13 cellular contexts compared by ENCODE assay signal in genomic region chr1:35186239-35186638, GRCh38. TPM values are rescaled to one million over a fixed set of nuclear protein-coding genes. Genes with fewer than 3 reads are reported as not detected.
DNase-seq lines count a peak whose midpoint lies in the region; ATAC-seq and TF ChIP-seq lines count a peak whose summit lies in the region.
"Had no signal": no experiment of that assay in that cellular context is flagged by ENCODE, and none has a peak within 500 bp of the region (broad histone marks: within the 10 kb centered on the region; RNA-seq: fewer than 3 reads in every experiment).

No MANE protein-coding gene starts in this region.

- peak overlapping the region; percentile 98 for H3K4me3 ChIP-seq in endodermal cell (ENCODE audit: low read length)
- peak overlapping the region in 1 of 4 donors; percentile 14 for H3K4me3 ChIP-seq in stomach
- H3K4me3 ChIP-seq: left ventricle myocardium inferior, tibial nerve had no signal

- H3K9me3 ChIP-seq in endodermal cell (ENCODE audit: control insufficient read depth, low read length): no peaks in the 10 kb centered on the region
- H3K9me3 ChIP-seq in stomach: no peaks in the 10 kb centered on the region
- H3K9me3 ChIP-seq: left ventricle myocardium inferior, tibial nerve had no signal

- H3K27me3 ChIP-seq in endodermal cell (ENCODE audit: control insufficient read depth, insufficient read depth, low read length, poor library complexity, severe bottlenecking): no peaks in the 10 kb centered on the region
- H3K27me3 ChIP-seq in stomach: no peaks in the 10 kb centered on the region
- H3K27me3 ChIP-seq: tibial nerve had no signal

- TF ChIP-seq EP300 in stomach (IDR thresholded peaks at IDR 0.05): no peak

- POLR2A ChIA-PET in T-cell (lab: Charles Lee): interaction anchor here in 1 of 2 donors (0.6 kb wide), 1 partner anchor 101 kb away, joined by 3 read pairs; no protein-coding TSS in a partner anchor
- POLR2A ChIA-PET in RWPE1 (lab: Yijun Ruan, JAX; ENCODE audit: low non-redundant PET): interaction anchor here (0.5 kb wide), 1 partner anchor 30 kb away, joined by 6 read pairs; no protein-coding TSS in a partner anchor

- H3K27ac ChIP-seq in endodermal cell (ENCODE audit: low read depth, low read length): no peak overlapping the region
- H3K27ac ChIP-seq in stomach: no peak overlapping the region
- H3K27ac ChIP-seq in RWPE1: no peak overlapping the region
- H3K27ac ChIP-seq: left ventricle myocardium inferior, tibial nerve had no signal

- peak overlapping the region; percentile 99 for H3K27ac Mint-ChIP-seq in activated T-cell treated with anti-CD3 and anti-CD28 coated beads, Interleukin-2, amount 50 U/mL, for 72 hours
- peak overlapping the region; percentile 65 to 78 for H3K27ac Mint-ChIP-seq in T-cell
- peak overlapping the region; percentile 3 for H3K27ac Mint-ChIP-seq in endodermal cell
- H3K27ac Mint-ChIP-seq in stimulated activated effector memory CD8-positive, alpha-beta T cell treated with anti-CD3 and anti-CD28 coated beads, Interleukin-12 subunit alpha, Interleukin-12 subunit beta, amount 100 ng/mL, for 72 hours: peak overlapping the region; percentile 98

- H3K36me3 ChIP-seq in endodermal cell (ENCODE audit: control insufficient read depth, insufficient read depth, low read length): peaks cover 100% of the 10 kb centered on the region
- peaks cover 94 to 100% (median 99%) of the 10 kb centered on the region in 4 donors for H3K36me3 ChIP-seq in stomach

- no peak for TF ChIP-seq POLR2A in stomach (IDR thresholded peaks at IDR 0.05)

- no peak for ATAC-seq in activated T-cell treated with anti-CD3 and anti-CD28 coated beads, Interleukin-2, amount 50 U/mL, for 72 hours (replicated peaks in 1 of 2)
- no peak for ATAC-seq in T-cell (replicated peaks in 1 of 4)
- no peak for ATAC-seq in stimulated activated effector memory CD8-positive, alpha-beta T cell treated with anti-CD3 and anti-CD28 coated beads, Interleukin-12 subunit alpha, Interleukin-12 subunit beta, amount 100 ng/mL, for 72 hours

- H3K4me3 Mint-ChIP-seq in activated T-cell treated with anti-CD3 and anti-CD28 coated beads, Interleukin-2, amount 50 U/mL, for 72 hours: peak overlapping the region; percentile 56 to 100
- H3K4me3 Mint-ChIP-seq in T-cell (peak overlapping the region in 1 of 3 donors; percentile 0), endodermal cell (peak overlapping the region; percentile 5)
- H3K4me3 Mint-ChIP-seq in stimulated activated effector memory CD8-positive, alpha-beta T cell treated with anti-CD3 and anti-CD28 coated beads, Interleukin-12 subunit alpha, Interleukin-12 subunit beta, amount 100 ng/mL, for 72 hours: peak overlapping the region; percentile 3

- peaks cover 100% of the 10 kb centered on the region for H3K4me1 Mint-ChIP-seq in activated T-cell treated with anti-CD3 and anti-CD28 coated beads, Interleukin-2, amount 50 U/mL, for 72 hours (ENCODE audit: low read depth)
- H3K4me1 Mint-ChIP-seq in T-cell: peaks cover 96 to 99% (median 97%) of the 10 kb centered on the region in 3 donors
- peaks cover 78% of the 10 kb centered on the region for H3K4me1 Mint-ChIP-seq in endodermal cell
- H3K4me1 Mint-ChIP-seq in stimulated activated effector memory CD8-positive, alpha-beta T cell treated with anti-CD3 and anti-CD28 coated beads, Interleukin-12 subunit alpha, Interleukin-12 subunit beta, amount 100 ng/mL, for 72 hours: peaks cover 96% of the 10 kb centered on the region

- H3K4me1 ChIP-seq in endodermal cell (ENCODE audit: control insufficient read depth, insufficient read depth, low read length) (peaks cover 5% of the 10 kb centered on the region), stomach (peaks cover 50 to 100% (median 76%) of the 10 kb centered on the region in 4 donors)

- 83 to 93% methylated on average over 1 to 4 of the region's 4 CpGs for WGBS in endodermal cell (ENCODE audit: insufficient coverage in 1 of 2, insufficient read length in 1 of 2), 2 experiments
- WGBS in stomach, 5 donors: 33 to 53% (median 48%) methylated on average over 4 of the region's 4 CpGs

- peak overlapping the region; percentile 15 for H3K9ac ChIP-seq in endodermal cell (ENCODE audit: extremely low read depth, low read length, poor library complexity, severe bottlenecking)

- DNase-seq in activated T-cell treated with anti-CD3 and anti-CD28 coated beads, Interleukin-2, amount 50 U/mL, for 72 hours: no peak
- no peak for DNase-seq in activated T-cell treated with anti-CD3 and anti-CD28 coated beads, Interleukin-2, amount 50 U/mL, for 1 hour
- DNase-seq in T-cell (no peak), endodermal cell (no peak), stomach (no peak), A172 (ENCODE audit: low spot score) (no peak), RWPE1 (ENCODE audit: low spot score) (no peak)
- DNase-seq in stimulated activated effector memory CD8-positive, alpha-beta T cell treated with anti-CD3 and anti-CD28 coated beads, Interleukin-12 subunit alpha, Interleukin-12 subunit beta, amount 100 ng/mL, for 72 hours (ENCODE audit: low spot score in 2 of 2): no peak
- DNase-seq: DMS 273 treated with DMSO at 0.1 percent for 48 hours, left ventricle myocardium inferior, NCI-H2081 treated with DMSO at 0.1 percent for 48 hours, RPMI8226 had no signal

- TF ChIP-seq CTCF in endodermal cell (conservative IDR thresholded peaks at IDR 0.05) (no peak), stomach (IDR thresholded peaks at IDR 0.05) (no peak), RWPE1 (conservative IDR thresholded peaks at IDR 0.05; ENCODE audit: low read depth) (no peak)

- no peaks in the 10 kb centered on the region for H3K9me3 Mint-ChIP-seq in activated T-cell treated with anti-CD3 and anti-CD28 coated beads, Interleukin-2, amount 50 U/mL, for 72 hours
- H3K9me3 Mint-ChIP-seq in T-cell (no peaks in the 10 kb centered on the region), endodermal cell (no peaks in the 10 kb centered on the region)
- no peaks in the 10 kb centered on the region for H3K9me3 Mint-ChIP-seq in stimulated activated effector memory CD8-positive, alpha-beta T cell treated with anti-CD3 and anti-CD28 coated beads, Interleukin-12 subunit alpha, Interleukin-12 subunit beta, amount 100 ng/mL, for 72 hours

- peaks cover 40 to 95% of the 10 kb centered on the region in 2 donors for H3K36me3 Mint-ChIP-seq in activated T-cell treated with anti-CD3 and anti-CD28 coated beads, Interleukin-2, amount 50 U/mL, for 72 hours (ENCODE audit: insufficient read depth in 2 of 2)
- H3K36me3 Mint-ChIP-seq in T-cell (peaks cover 93% of the 10 kb centered on the region), endodermal cell (ENCODE audit: low read depth) (peaks cover 98% of the 10 kb centered on the region)
- H3K36me3 Mint-ChIP-seq in stimulated activated effector memory CD8-positive, alpha-beta T cell treated with anti-CD3 and anti-CD28 coated beads, Interleukin-12 subunit alpha, Interleukin-12 subunit beta, amount 100 ng/mL, for 72 hours: peaks cover 100% of the 10 kb centered on the region

- intact Hi-C loops in stomach (cut with DNase I; ENCODE audit: low total_unique reads): no loop called here

- H3K27me3 Mint-ChIP-seq in activated T-cell treated with anti-CD3 and anti-CD28 coated beads, Interleukin-2, amount 50 U/mL, for 72 hours (ENCODE audit: low read depth): no peaks in the 10 kb centered on the region
- H3K27me3 Mint-ChIP-seq in T-cell (no peaks in the 10 kb centered on the region), endodermal cell (ENCODE audit: insufficient read depth) (no peaks in the 10 kb centered on the region)

- CTCF ChIA-PET in T-cell (lab: Charles Lee): interaction anchor here in 1 of 2 donors (1.0 kb wide), 1 partner anchor 16 kb away, joined by 4 read pairs; no protein-coding TSS in a partner anchor
- CTCF ChIA-PET in RWPE1 (lab: Yijun Ruan, JAX): interaction anchor here (0.7 kb wide), 1 partner anchor 1211 kb away, joined by 3 read pairs; no protein-coding TSS in a partner anchor

RNA-seq across cellular contexts. Expression of gene SFPQ, which starts 6.7 kb away (rescaled TPM):
- total RNA-seq in activated T-cell treated with anti-CD3 and anti-CD28 coated beads, Interleukin-2, amount 50 U/mL, for 72 hours: 100 to 1,000 TPM; 288 to 297 TPM
- total RNA-seq in T-cell (100 to 1,000 TPM; 287 to 589 (median 319) TPM), endodermal cell (100 to 1,000 TPM; 350 to 491 TPM), stomach (100 to 1,000 TPM; 201 to 523 (median 223) TPM)
- polyA plus RNA-seq in endodermal cell (2013, experiment 1 of 2): 290 TPM
- 263 TPM for polyA plus RNA-seq in endodermal cell (2013, experiment 2 of 2)
- polyA plus RNA-seq in stomach: 100 to 1,000 TPM in 2 of 3 donors, 10 to 100 TPM in 1; 86.8 to 174 (median 158) TPM
- total RNA-seq in A172 (2014; rRNA removed; shearing (Covaris generic)): 201 and 274 TPM in 2 replicates

Comparison
In these comparisons a context has a peak if more than half of its experiments do, and no peak if none do; other contexts are left out.
1. H3K27ac Mint-ChIP-seq: peak in every context shown above with its lines; median percentile 99 in activated T-cell treated with anti-CD3 and anti-CD28 coated beads, Interleukin-2, amount 50 U/mL, for 72 hours; 98 in stimulated activated effector memory CD8-positive, alpha-beta T cell treated with anti-CD3 and anti-CD28 coated beads, Interleukin-12 subunit alpha, Interleukin-12 subunit beta, amount 100 ng/mL, for 72 hours; 72 in T-cell; 3 in endodermal cell.